In the genomic region with DNA sequence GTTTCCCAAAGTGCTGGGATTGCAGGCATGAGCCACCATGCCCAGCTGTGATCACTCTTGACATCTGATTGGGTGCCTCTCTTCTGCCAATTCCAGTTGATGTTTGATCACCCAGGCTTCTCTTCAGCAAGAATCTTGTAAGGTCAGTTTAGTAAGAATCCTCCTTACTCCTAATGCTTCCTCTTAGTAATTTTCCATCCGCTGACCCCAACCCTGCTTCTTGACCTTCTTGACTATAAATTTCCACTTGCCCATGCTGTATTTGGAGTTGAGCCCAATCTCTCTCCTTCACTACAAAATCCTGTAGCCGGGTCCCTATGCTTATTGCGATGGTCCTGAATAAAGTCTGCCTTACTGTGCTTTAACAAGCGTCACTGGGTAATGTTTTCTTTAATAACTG, we compare ENCODE assay signal across 28 cellular contexts.
"Had no signal": no experiment of that assay in that cellular context is flagged by ENCODE, and none has a peak within 500 bp of the region (broad histone marks: within the 10 kb centered on the region; RNA-seq: fewer than 3 reads in every experiment).

No MANE protein-coding gene starts in this region.

- H3K27ac Mint-ChIP-seq: activated CD4-positive, alpha-beta memory T cell treated with anti-CD3 and anti-CD28 coated beads, Interleukin-2, amount 10 ng/mL, durations not matched to agents 7 days and 5 days; activated CD4-positive, alpha-beta T cell treated with anti-CD3 and anti-CD28 coated beads, Interleukin-2, amount 10 ng/mL, durations not matched to agents 7 days and 5 days; activated naive CD4-positive, alpha-beta T cell treated with anti-CD3 and anti-CD28 coated beads, Interleukin-2, amount 50 U/mL, for 24 hours; activated T-helper 2 cell treated with anti-CD3 and anti-CD28 coated beads, Interferon-gamma antibody, Interleukin-2, Interleukin-4, amounts not matched to agents 10 μg/mL and 5 μg/mL and 100 μg/mL, durations not matched to agents 14 hours and 24 hours and 36 hours; brain; stimulated activated memory B cell treated with anti-CD40 and anti-IgM and Interleukin-4, amounts not matched to agents 10 μg/mL and 1 μg/mL and 100 μg/mL, for 72 hours; T-helper 17 cell had no signal

- H3K4me3 Mint-ChIP-seq: activated CD4-positive, alpha-beta memory T cell treated with anti-CD3 and anti-CD28 coated beads, Interleukin-2, amount 10 ng/mL, durations not matched to agents 7 days and 5 days; activated CD4-positive, alpha-beta T cell treated with anti-CD3 and anti-CD28 coated beads, Interleukin-2, amount 10 ng/mL, durations not matched to agents 7 days and 5 days; activated naive CD4-positive, alpha-beta T cell treated with anti-CD3 and anti-CD28 coated beads, Interleukin-2, amount 50 U/mL, for 24 hours; activated T-cell treated with anti-CD3 and anti-CD28 coated beads, Interleukin-2, amount 50 U/mL, for 4 hours; brain; stimulated activated memory B cell treated with anti-CD40 and anti-IgM and Interleukin-4, amounts not matched to agents 10 μg/mL and 1 μg/mL and 100 μg/mL, for 72 hours; T-helper 17 cell had no signal

- H3K4me1 ChIP-seq: ascending aorta, colonic mucosa, left ventricle myocardium inferior, pancreas, prostate gland, sigmoid colon, suprapubic skin, upper lobe of right lung had no signal

- ATAC-seq: activated T-cell treated with anti-CD3 and anti-CD28 coated beads, Interleukin-2, amount 50 U/mL, for 4 hours; pancreas; stimulated activated memory B cell treated with anti-CD40 and anti-IgM and Interleukin-4, amounts not matched to agents 10 μg/mL and 1 μg/mL and 100 μg/mL, for 72 hours; T-helper 17 cell; upper lobe of right lung had no signal

- H3K4me3 ChIP-seq: ascending aorta, cardiac muscle cell, colonic mucosa, heart right ventricle, left ventricle myocardium inferior, pancreas, prostate gland, sigmoid colon, suprapubic skin, tibial artery, upper lobe of right lung had no signal

- H3K27me3 Mint-ChIP-seq: activated naive CD4-positive, alpha-beta T cell treated with anti-CD3 and anti-CD28 coated beads, Interleukin-2, amount 50 U/mL, for 24 hours; T-helper 17 cell had no signal

- DNase-seq: activated CD4-positive, alpha-beta memory T cell treated with anti-CD3 and anti-CD28 coated beads, Interleukin-2, amount 10 ng/mL, durations not matched to agents 7 days and 5 days; activated CD4-positive, alpha-beta T cell treated with anti-CD3 and anti-CD28 coated beads for 1 hour; activated CD4-positive, alpha-beta T cell treated with anti-CD3 and anti-CD28 coated beads, Interleukin-2, amount 10 ng/mL, durations not matched to agents 7 days and 5 days; activated CD8-positive, alpha-beta memory T cell treated with anti-CD3 and anti-CD28 coated beads, Interleukin-2, amount 50 U/mL, for 48 hours; activated T-cell treated with anti-CD3 and anti-CD28 coated beads, Interleukin-2, amount 50 U/mL, for 4 hours; cerebellar nuclear complex; colonic mucosa; effector CD8-positive, alpha-beta T cell; foreskin fibroblast; left ventricle myocardium inferior; nucleus accumbens; pancreas; sigmoid colon; small intestine; stimulated activated CD4-positive, alpha-beta T cell treated with anti-CD3 and anti-CD28 coated beads, Interleukin-4, amount 100 ng/mL, for 24 hours; T-helper 17 cell; T1000; tibial artery; upper lobe of right lung had no signal

- H3K27ac ChIP-seq: ascending aorta, cardiac muscle cell, colonic mucosa, heart right ventricle, left ventricle myocardium inferior, pancreas, prostate gland, sigmoid colon, suprapubic skin, tibial artery, upper lobe of right lung had no signal

- H3K9me3 ChIP-seq: ascending aorta, colonic mucosa, heart right ventricle, left ventricle myocardium inferior, pancreas, prostate gland, sigmoid colon, suprapubic skin, tibial artery, upper lobe of right lung had no signal

- H3K9me3 Mint-ChIP-seq: activated naive CD4-positive, alpha-beta T cell treated with anti-CD3 and anti-CD28 coated beads, Interleukin-2, amount 50 U/mL, for 24 hours; activated T-cell treated with anti-CD3 and anti-CD28 coated beads, Interleukin-2, amount 50 U/mL, for 4 hours; activated T-helper 2 cell treated with anti-CD3 and anti-CD28 coated beads, Interferon-gamma antibody, Interleukin-2, Interleukin-4, amounts not matched to agents 10 μg/mL and 5 μg/mL and 100 μg/mL, durations not matched to agents 14 hours and 24 hours and 36 hours had no signal

- H3K4me1 Mint-ChIP-seq: activated naive CD4-positive, alpha-beta T cell treated with anti-CD3 and anti-CD28 coated beads, Interleukin-2, amount 50 U/mL, for 24 hours; T-helper 17 cell had no signal

- H3K36me3 Mint-ChIP-seq: activated naive CD4-positive, alpha-beta T cell treated with anti-CD3 and anti-CD28 coated beads, Interleukin-2, amount 50 U/mL, for 24 hours; brain; stimulated activated memory B cell treated with anti-CD40 and anti-IgM and Interleukin-4, amounts not matched to agents 10 μg/mL and 1 μg/mL and 100 μg/mL, for 72 hours had no signal

- H3K27me3 ChIP-seq: ascending aorta, cardiac muscle cell, colonic mucosa, heart right ventricle, pancreas, sigmoid colon, suprapubic skin, tibial artery, upper lobe of right lung had no signal

- H3K36me3 ChIP-seq: ascending aorta, cardiac muscle cell, colonic mucosa, heart right ventricle, left ventricle myocardium inferior, pancreas, prostate gland, sigmoid colon, suprapubic skin, tibial artery, upper lobe of right lung had no signal
